8 cellular contexts compared by ENCODE assay signal in the genomic region with DNA sequence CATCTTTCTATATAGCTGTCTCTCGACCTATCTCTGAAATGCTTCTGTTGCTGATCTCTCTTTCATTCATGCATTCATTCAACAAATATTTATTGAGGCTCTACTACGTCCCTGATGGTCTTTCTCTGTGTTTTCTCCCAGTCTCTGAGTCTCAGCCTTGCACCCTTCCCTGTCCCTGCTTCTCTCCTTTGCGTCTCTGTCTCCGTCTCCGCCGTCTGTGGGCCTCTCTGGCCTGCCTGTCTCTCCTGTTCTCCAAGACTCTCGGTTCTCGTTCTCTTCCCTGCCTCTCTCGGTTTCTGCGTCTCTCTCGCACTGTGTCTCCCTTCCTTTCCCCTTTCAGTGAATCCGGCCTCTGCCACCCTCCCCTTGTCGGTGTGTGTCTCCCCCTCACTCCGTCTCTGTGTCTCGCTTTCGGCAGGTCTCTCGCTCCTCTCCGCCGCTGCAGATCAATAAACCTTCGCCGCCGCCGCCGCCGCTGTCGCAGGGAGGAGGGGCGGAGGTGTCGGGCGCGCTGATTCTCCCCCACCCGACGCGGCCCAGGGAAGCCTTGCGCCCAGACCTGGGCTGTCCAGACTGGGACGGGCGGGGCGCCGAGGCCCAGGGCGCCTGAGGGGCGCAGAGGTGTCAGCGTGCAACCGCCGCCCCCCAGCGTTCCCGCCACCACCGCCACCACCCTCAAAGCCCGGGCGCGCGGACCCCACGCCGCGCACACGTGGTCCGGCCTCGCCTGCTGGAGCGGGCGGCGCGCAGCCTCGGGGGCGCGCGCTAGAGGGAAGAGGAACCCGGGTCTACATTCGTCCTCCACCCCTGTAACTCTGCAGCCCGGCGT. TPM values are rescaled to one million over a fixed set of nuclear protein-coding genes. Genes with fewer than 3 reads are reported as not detected.
DNase-seq lines count a peak whose midpoint lies in the region; ATAC-seq, FAIRE-seq and TF ChIP-seq lines count a peak whose summit lies in the region.

No MANE protein-coding gene starts in this region.

- H3K9ac ChIP-seq in duodenal mucosa (ENCODE audit: low read depth in 1 of 2, low read length in 2 of 2) = peak overlapping the region in 1 of 2 donors; percentile 44

- FAIRE-seq in D721Med (lab: Jason Lieb, UNC) (no peak), GM12891 (lab: Jason Lieb, UNC) (no peak)

- no peak for TF ChIP-seq POLR2A in GM12891 (IDR thresholded peaks at IDR 0.05; ENCODE audit: low read depth, low read length)

- TF ChIP-seq CTCF in psoas muscle (IDR thresholded peaks at IDR 0.05) = no peak
- no peak for TF ChIP-seq CTCF in D721Med (IDR thresholded peaks at IDR 0.05; ENCODE audit: insufficient read depth, missing control alignments)

- H3K9me3 ChIP-seq in duodenal mucosa (ENCODE audit: control insufficient read depth in 1 of 2, low read length in 2 of 2) = no peaks in the 10 kb centered on the region
- no peaks in the 10 kb centered on the region for H3K9me3 ChIP-seq in psoas muscle

- H3K27ac ChIP-seq in duodenal mucosa (ENCODE audit: low read depth, low read length) (no peak overlapping the region), psoas muscle (no peak overlapping the region)

- peaks cover 41 to 50% of the 10 kb centered on the region in 2 donors for H3K27me3 ChIP-seq in duodenal mucosa (ENCODE audit: control insufficient read depth in 1 of 2, insufficient read depth in 2 of 2, low read length in 2 of 2)
- H3K27me3 ChIP-seq in psoas muscle (ENCODE audit: insufficient read depth in 3 of 3, low read length in 2 of 3) = peaks cover 0 to 53% (median 27%) of the 10 kb centered on the region in 3 donors

- WGBS in psoas muscle, 3 donors = 4 to 5% (median 5%) methylated on average over 60 to 68 of the region's 68 CpGs

- intact Hi-C loops in psoas muscle (cut with DNase I) = loop anchor here (5.0 kb wide), 2 partner anchors 39 to 109 kb away; a partner anchor contains a TSS

- H3K4me1 ChIP-seq in duodenal mucosa (ENCODE audit: control insufficient read depth in 1 of 2, insufficient read depth in 2 of 2, low read length in 2 of 2) = peaks cover 56 to 68% of the 10 kb centered on the region in 2 donors
- H3K4me1 ChIP-seq in psoas muscle = peaks cover 28% of the 10 kb centered on the region

- H3K36me3 ChIP-seq in duodenal mucosa (ENCODE audit: control insufficient read depth in 1 of 2, insufficient read depth in 2 of 2, low read length in 2 of 2) (no peaks in the 10 kb centered on the region), psoas muscle (ENCODE audit: insufficient read depth in 1 of 2, low read depth in 1 of 2) (no peaks in the 10 kb centered on the region)

- ATAC-seq in psoas muscle (no peak), GM21526 (IDR thresholded peaks at IDR 0.05; ENCODE audit: low FRiP score, unreplicated experiment) (no peak)

- DNase-seq in GF-D8 (lab: John Stamatoyannopoulos, UW) = peak; percentile 32
- DNase-seq in NCI-H748 (lab: John Stamatoyannopoulos, UW; ENCODE audit: unreplicated experiment) = peak; percentile 66
- no peak for DNase-seq in psoas muscle
- DNase-seq in HK-2 (ENCODE audit: unreplicated experiment) = no peak
- DNase-seq in D721Med (ENCODE audit: insufficient read length, low spot score) = no peak
- DNase-seq in GM12891 (ENCODE audit: insufficient read length, low spot score) = no peak

- H3K4me3 ChIP-seq in duodenal mucosa (ENCODE audit: low read depth in 1 of 2, low read length in 2 of 2) (peak overlapping the region; percentile 37 to 58), psoas muscle (peak overlapping the region; percentile 64)

TF ChIP-seq in GM12891, 5 proteins besides CTCF, POLR2A, EP300 and RAD21:
- TF ChIP-seq SPI1 (IDR thresholded peaks at IDR 0.05; ENCODE audit: low read depth, low read length) = no peak

RNA-seq across cellular contexts. Expression of a gene that starts 3.0 kb away (rescaled TPM):
- under 1 TPM in 3 of 4 donors, not detected in 1; 0.32 to 0.69 (median 0.57) TPM for total RNA-seq in psoas muscle
- under 1 TPM; 0.17 to 1.00 (median 0.39) TPM for polyA plus RNA-seq in psoas muscle
- polyA plus RNA-seq in GM12891 (2012; ENCODE audit: low read depth, missing spikeins) = 1.7 TPM

RNA-seq across cellular contexts. Expression of a gene that starts 18.1 kb away (rescaled TPM):
- 1 to 10 TPM in 1 of 4 donors, under 1 TPM in 3; 0.69 to 1.1 (median 0.77) TPM for total RNA-seq in psoas muscle
- polyA plus RNA-seq in psoas muscle = 1 to 10 TPM in 2 of 3 donors, under 1 TPM in 1; 0.39 to 1.3 (median 1.2) TPM
- 3.2 TPM for polyA plus RNA-seq in GM12891 (2012; ENCODE audit: low read depth, missing spikeins)

RNA-seq across cellular contexts. Expression of a gene that starts 30.6 kb away (rescaled TPM):
- 10 to 100 TPM; 38.4 to 50.9 (median 49.3) TPM for total RNA-seq in psoas muscle
- 10 to 100 TPM; 33.2 to 45.4 (median 41.0) TPM for polyA plus RNA-seq in psoas muscle
- 8.9 TPM for polyA plus RNA-seq in GM12891 (2012; ENCODE audit: low read depth, missing spikeins)

RNA-seq across cellular contexts. Expression of a gene that starts 46.0 kb away (rescaled TPM):
- 10 to 100 TPM; 11.4 to 42.6 (median 33.0) TPM for total RNA-seq in psoas muscle
- polyA plus RNA-seq in psoas muscle = 10 to 100 TPM in 2 of 3 donors, 1 to 10 TPM in 1; 5.5 to 15.0 (median 12.4) TPM
- polyA plus RNA-seq in GM12891 (2012; ENCODE audit: low read depth, missing spikeins) = 0.45 TPM

RNA-seq across cellular contexts. Expression of a gene that starts 48.1 kb away (rescaled TPM):
- total RNA-seq in psoas muscle = under 1 TPM in 2 of 4 donors, not detected in 2; 0.12 to 0.34 TPM
- polyA plus RNA-seq in psoas muscle = not detected
- polyA plus RNA-seq in GM12891 (2012; ENCODE audit: low read depth, missing spikeins) = not detected

Comparison
In these comparisons a context has a peak if more than half of its experiments do, and no peak if none do; other contexts are left out.
1. DNase-seq: peak in GF-D8 (single experiment) and NCI-H748 (single experiment); none in psoas muscle (0 of 2), HK-2 (single experiment), D721Med (single experiment) and GM12891 (single experiment).